ENCODE assay signal across 8 cellular contexts in the genomic region with DNA sequence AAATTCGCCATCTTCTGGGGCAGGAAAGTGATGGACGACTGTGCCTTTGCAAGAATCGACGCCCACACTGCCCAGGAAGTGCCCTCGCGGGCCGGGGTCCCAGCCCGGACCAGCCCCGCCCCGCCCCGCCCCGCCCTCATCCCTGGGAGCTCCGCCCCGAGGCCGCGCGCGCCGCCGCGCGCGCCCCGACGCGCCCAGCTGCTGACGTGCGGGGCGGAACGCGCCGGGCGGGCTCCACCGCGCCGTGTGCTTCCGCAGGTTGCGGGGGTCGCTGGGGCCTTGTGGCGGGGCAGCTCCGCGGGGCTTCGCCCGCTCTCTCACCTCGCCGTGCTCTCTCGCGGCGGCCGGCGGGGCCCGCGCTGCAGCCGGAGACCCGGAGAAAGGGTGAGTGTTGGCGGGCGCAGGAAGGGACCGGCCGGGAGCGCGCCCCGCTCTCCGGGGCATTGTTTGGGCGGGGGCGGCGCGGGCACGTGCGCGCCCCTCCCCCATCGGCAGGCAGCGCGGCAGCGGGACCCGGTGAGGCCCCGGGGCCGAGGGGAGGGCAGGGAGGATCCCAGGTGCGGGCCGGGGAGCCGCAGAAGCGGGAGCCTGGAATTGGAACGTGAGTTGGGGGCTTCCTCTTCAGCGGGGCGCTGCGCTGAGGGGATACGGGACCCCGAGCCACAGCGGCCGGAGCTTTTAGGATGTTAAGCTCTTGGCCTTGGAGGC. TPM values are rescaled to one million over a fixed set of nuclear protein-coding genes. Genes with fewer than 3 reads are reported as not detected.
DNase-seq lines count a peak whose midpoint lies in the region; ATAC-seq and TF ChIP-seq lines count a peak whose summit lies in the region.

A gene (plus strand): TSS at position 188 of the 708 bp plus-strand sequence. CDS start 17,366 bp downstream, outside the sequence.

- DNase-seq in NCI-H2081 (lab: John Stamatoyannopoulos, UW): peak; percentile 84 to 85
- no peak for DNase-seq in NCI-H2081 treated with DMSO at 0.1 percent for 48 hours (lab: John Stamatoyannopoulos, UW)
- DNase-seq in NCI-H2171 (lab: John Stamatoyannopoulos, UW): peak; percentile 75
- peak; percentile 58 for DNase-seq in mammary epithelial cell
- DNase-seq in immature natural killer cell: peak; percentile 62 to 73 (median 72)
- peak; percentile 40 for DNase-seq in smooth muscle cell (lab: John Stamatoyannopoulos, UW; ENCODE audit: unreplicated experiment)

- H3K4me3 ChIP-seq in mammary epithelial cell (replicated peaks in 1 of 3; ENCODE audit: insufficient read depth in 1 of 3, low read depth in 2 of 3, low read length in 3 of 3): peak within 1 kb of the TSS; percentile 73 to 91 (median 89)
- peak within 1 kb of the TSS; percentile 98 for H3K4me3 ChIP-seq in smooth muscle cell

- H3K27me3 ChIP-seq in mammary epithelial cell (ENCODE audit: insufficient read depth, low read length) (no peaks in the 10 kb centered on the region), smooth muscle cell (ENCODE audit: low read depth) (no peaks in the 10 kb centered on the region)

- peak within 1 kb of the TSS; percentile 92 for H3K27ac ChIP-seq in VCaP
- H3K27ac ChIP-seq in mammary epithelial cell (ENCODE audit: insufficient read depth, low read depth, low read length): peak within 1 kb of the TSS; percentile 84
- peak within 1 kb of the TSS; percentile 58 for H3K27ac ChIP-seq in smooth muscle cell (ENCODE audit: low read depth)

- in situ Hi-C loops in mammary epithelial cell (cut with MboI; ENCODE audit: low sequenced_read_pairs in 2 of 2): no loop called here

- intact Hi-C loops in mammary epithelial cell (cut with micrococcal nuclease): loop anchor here (1.0 kb wide), 1 partner anchor 62 kb away; a partner anchor contains a TSS

- WGBS in mammary epithelial cell (ENCODE audit: low coverage, missing lambda C conversion rate): 0% methylated on average over 9 of the region's 89 CpGs
- 2% methylated on average over 35 of the region's 89 CpGs for WGBS in smooth muscle cell (ENCODE audit: low lambda C conversion rate)

- H3K79me2 ChIP-seq in mammary epithelial cell (ENCODE audit: insufficient read depth, low read length): peaks cover 51% of the 10 kb centered on the region
- peaks cover 51% of the 10 kb centered on the region for H3K79me2 ChIP-seq in smooth muscle cell (ENCODE audit: low read depth)

- H3K9me3 ChIP-seq in mammary epithelial cell (replicated peaks; ENCODE audit: insufficient read depth, low read length) (no peaks in the 10 kb centered on the region), smooth muscle cell (replicated peaks; ENCODE audit: low read depth) (no peaks in the 10 kb centered on the region)

- no TSS peak for BruUV-seq in mammary epithelial cell (replicated peaks; lab: Mats Ljungman, UMichigan)

- dilution Hi-C loops in mammary epithelial cell (cut with HindIII; ENCODE audit: low sequenced_read_pairs): no loop called here

- no peaks in the 10 kb centered on the region for H3K36me3 ChIP-seq in mammary epithelial cell (ENCODE audit: insufficient read depth, low read length)
- no peaks in the 10 kb centered on the region for H3K36me3 ChIP-seq in smooth muscle cell (ENCODE audit: low read depth)

- no peaks in the 10 kb centered on the region for H3F3A ChIP-seq in smooth muscle cell (ENCODE audit: low read depth)

- peak within 1 kb of the TSS; percentile 93 to 98 (median 95) for H3K4me3 Mint-ChIP-seq in immature natural killer cell

- H3K27me3 Mint-ChIP-seq in immature natural killer cell (ENCODE audit: low read depth in 3 of 3): peaks cover 0 to 4% (median 2%) of the 10 kb centered on the region in 3 donors

- H4K20me1 ChIP-seq in mammary epithelial cell (ENCODE audit: insufficient read depth, low read length) (peaks cover 1% of the 10 kb centered on the region), smooth muscle cell (ENCODE audit: low read depth) (peaks cover 40% of the 10 kb centered on the region)

- H2AFZ ChIP-seq in mammary epithelial cell (ENCODE audit: low read depth, low read length) (peak within 1 kb of the TSS; percentile 87), smooth muscle cell (ENCODE audit: low read depth) (peak within 1 kb of the TSS; percentile 96)

- peak; percentile 69 for ATAC-seq in HG02938 (IDR thresholded peaks at IDR 0.05; ENCODE audit: unreplicated experiment)

- H3K9ac ChIP-seq in mammary epithelial cell (ENCODE audit: insufficient read depth, low read length) (peak within 1 kb of the TSS; percentile 77), smooth muscle cell (ENCODE audit: low read depth) (peak within 1 kb of the TSS; percentile 83)

- no peaks in the 10 kb centered on the region for H3K9me3 Mint-ChIP-seq in immature natural killer cell

- CTCF ChIA-PET in mammary epithelial cell (lab: Charles Lee; ENCODE audit: low non-redundant PET): no interaction called here

- peak within 1 kb of the TSS; percentile 78 to 94 (median 88) for H3K27ac Mint-ChIP-seq in immature natural killer cell

- peaks cover 36 to 43% of the 10 kb centered on the region in 2 donors for H3K4me1 Mint-ChIP-seq in immature natural killer cell

- TF ChIP-seq CTCF in VCaP (conservative IDR thresholded peaks at IDR 0.05): no peak
- TF ChIP-seq CTCF in mammary epithelial cell (conservative IDR thresholded peaks at IDR 0.05 in 1 of 2, IDR thresholded peaks at IDR 0.05 in 1 of 2; ENCODE audit: extremely low read depth in 1 of 2, insufficient read depth in 1 of 2, low read depth in 1 of 2, low read length in 2 of 2): no peak
- no peak for TF ChIP-seq CTCF in smooth muscle cell (IDR thresholded peaks at IDR 0.05; ENCODE audit: borderline replicate concordance, insufficient read depth, poor library complexity, severe bottlenecking)

- peaks cover 0 to 4% (median 0%) of the 10 kb centered on the region in 3 donors for H3K36me3 Mint-ChIP-seq in immature natural killer cell

- H3K4me2 ChIP-seq in mammary epithelial cell (ENCODE audit: insufficient read depth, low read depth, low read length): peak within 1 kb of the TSS; percentile 93
- H3K4me2 ChIP-seq in smooth muscle cell: peak within 1 kb of the TSS; percentile 92

- H3K4me1 ChIP-seq in mammary epithelial cell (ENCODE audit: insufficient read depth, low read length) (peaks cover 10% of the 10 kb centered on the region), smooth muscle cell (ENCODE audit: low read depth) (peaks cover 11% of the 10 kb centered on the region)

RNA-seq across cellular contexts. Expression of the gene that starts here (rescaled TPM):
- total RNA-seq in mammary epithelial cell: 10 to 100 TPM; 33.5 to 45.0 TPM
- 29.4 TPM for polyA plus RNA-seq in mammary epithelial cell
- polyA minus RNA-seq in mammary epithelial cell: 69.7 TPM
- polyA plus RNA-seq in immature natural killer cell: 1 to 10 TPM; 2.1 to 6.3 (median 2.4) TPM
- 30.4 and 56.0 TPM in 2 replicates for total RNA-seq in smooth muscle cell
- polyA plus RNA-seq in smooth muscle cell: 19.9 and 22.3 TPM in 2 replicates
